9 cellular contexts compared by ENCODE assay signal in the genomic region with DNA sequence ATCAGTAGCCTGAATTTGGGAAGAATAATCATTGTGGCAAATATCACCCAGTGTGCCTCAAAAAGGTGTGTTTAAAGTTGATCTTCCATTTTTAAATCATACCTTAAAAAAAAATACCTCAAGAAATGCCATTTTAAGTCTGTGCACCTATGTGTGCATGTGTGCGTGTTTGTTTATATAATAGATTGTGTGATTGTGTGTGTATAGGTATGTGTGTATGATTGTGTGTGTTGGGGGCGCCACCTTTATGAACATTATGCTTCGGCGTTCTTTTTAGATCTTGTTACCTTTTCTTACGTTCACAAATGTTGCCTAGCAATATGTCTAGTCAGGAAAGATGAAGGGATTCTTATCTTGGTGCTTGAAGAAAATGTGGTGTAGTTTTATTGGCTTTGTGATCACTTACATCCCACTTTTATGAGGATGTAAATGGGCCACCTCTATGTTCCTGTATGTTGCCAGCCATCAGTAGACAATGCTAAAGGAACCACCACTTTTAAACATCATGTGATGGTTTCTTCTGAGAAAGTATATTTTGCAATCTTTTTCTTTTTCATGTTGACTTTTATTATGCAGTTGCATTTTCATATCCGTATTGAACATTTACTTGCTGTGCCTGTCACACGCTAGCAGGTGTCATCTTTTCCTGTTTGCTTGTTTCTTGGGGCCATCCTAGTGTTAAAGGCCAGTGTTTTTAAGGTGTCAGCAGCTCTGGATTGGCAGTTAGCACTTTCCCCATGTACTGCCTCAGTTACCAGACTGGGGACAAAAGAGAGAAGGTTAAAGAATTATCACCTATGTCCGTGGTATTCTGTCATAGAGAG. TPM values are rescaled to one million over a fixed set of nuclear protein-coding genes. Genes with fewer than 3 reads are reported as not detected.
DNase-seq lines count a peak whose midpoint lies in the region; FAIRE-seq and TF ChIP-seq lines count a peak whose summit lies in the region.
"Had no signal": no experiment of that assay in that cellular context is flagged by ENCODE, and none has a peak within 500 bp of the region (broad histone marks: within the 10 kb centered on the region; RNA-seq: fewer than 3 reads in every experiment).

No MANE protein-coding gene starts in this region.

- peaks cover 32% of the 10 kb centered on the region for H3K27me3 Mint-ChIP-seq in nephron (ENCODE audit: low read depth)

- H3K36me3 Mint-ChIP-seq in nephron (ENCODE audit: low read depth): peaks cover 3% of the 10 kb centered on the region

- TF ChIP-seq POLR2A in testis (IDR thresholded peaks at IDR 0.05): no peak

- H3K27ac ChIP-seq in HL-60 (replicated peaks) (peak overlapping the region; percentile 97), ascending aorta (peak overlapping the region; percentile 12 to 62), testis (no peak overlapping the region)

- H3K4me3 ChIP-seq in HL-60 (replicated peaks; ENCODE audit: insufficient read depth, low read length): no peak overlapping the region
- H3K4me3 ChIP-seq in ascending aorta: peak overlapping the region in 1 of 2 donors; percentile 81
- H3K4me3 ChIP-seq in testis: peak overlapping the region in 1 of 2 donors; percentile 85

- WGBS in testis, 2 donors: 53 to 66% methylated on average over 8 of the region's 8 CpGs

- DNase-seq in DMS79 treated with DMSO at 0.1 percent for 48 hours (lab: John Stamatoyannopoulos, UW) (peak; percentile 51), DMS79 (lab: John Stamatoyannopoulos, UW) (no peak), HL-60 (ENCODE audit: low read depth in 1 of 2, low spot score in 1 of 2) (no peak), ascending aorta (ENCODE audit: low spot score in 2 of 2) (no peak), HuH-7 (ENCODE audit: low spot score) (no peak), testis (no peak), urothelium cell line (ENCODE audit: low spot score) (no peak)
- DNase-seq: 8988T had no signal

- H3K4me1 Mint-ChIP-seq in nephron: no peaks in the 10 kb centered on the region

- H3K9me3 ChIP-seq in ascending aorta (no peaks in the 10 kb centered on the region), testis (no peaks in the 10 kb centered on the region)

- H3K27me3 ChIP-seq in HL-60 (ENCODE audit: insufficient read depth, poor library complexity, severe bottlenecking): no peaks in the 10 kb centered on the region
- H3K27me3 ChIP-seq in ascending aorta: no peaks in the 10 kb centered on the region
- H3K27me3 ChIP-seq in testis: no peaks in the 10 kb centered on the region

- H3K9me3 Mint-ChIP-seq in nephron: no peaks in the 10 kb centered on the region

- intact Hi-C loops in ascending aorta (cut with DNase I): loop anchor here (5.0 to 10.0 kb wide), 7 partner anchors 84 to 1574 kb away; a partner anchor contains a TSS
- intact Hi-C loops in testis (cut with DNase I; ENCODE audit: low total_unique reads): loop anchor here (10.0 kb wide), 2 partner anchors 644 to 834 kb away; no protein-coding TSS in a partner anchor

- peak overlapping the region in 1 of 3 experiments; percentile 9 for H3K27ac Mint-ChIP-seq in nephron

- H3K36me3 ChIP-seq in ascending aorta (peaks cover 9% of the 10 kb centered on the region in 2 donors), testis (ENCODE audit: low read depth, missing control alignments) (no peaks in the 10 kb centered on the region)

- no peak for TF ChIP-seq CTCF in HL-60 (IDR thresholded peaks at IDR 0.05; ENCODE audit: insufficient read depth, low read length)
- TF ChIP-seq CTCF in ascending aorta (IDR thresholded peaks at IDR 0.05): no peak
- no peak for TF ChIP-seq CTCF in nephron (IDR thresholded peaks at IDR 0.05; ENCODE audit: unreplicated experiment in 3 of 3)
- TF ChIP-seq CTCF in testis (IDR thresholded peaks at IDR 0.05): no peak

- H3K4me1 ChIP-seq in ascending aorta (peaks cover 7 to 8% of the 10 kb centered on the region in 2 donors), testis (peaks cover 3% of the 10 kb centered on the region)

- no peak for FAIRE-seq in urothelium cell line (lab: Jason Lieb, UNC)

- H3K4me3 Mint-ChIP-seq in nephron: peak overlapping the region; percentile 77 to 89 (median 88)

RNA-seq across cellular contexts. Expression of a gene that starts 2.2 kb away (rescaled TPM):
- total RNA-seq in ascending aorta: 42.4 TPM
- 10 to 100 TPM; 23.9 to 33.4 TPM for total RNA-seq in testis
- polyA plus RNA-seq in testis (ENCODE audit: insufficient read depth, low read depth, low replicate concordance): 6.9 TPM

Comparison
In these comparisons a context has a peak if more than half of its experiments do, and no peak if none do; other contexts are left out.
1. H3K27ac ChIP-seq: peak in HL-60 (single experiment) and ascending aorta (2 of 2); none in testis (0 of 2).